Comparison of ENCODE assay signal across 1 cellular context in genomic region chr1:160365325-160365724, GRCh38.
TF ChIP-seq lines count a peak whose summit lies in the region.

No MANE protein-coding gene starts in this region.

TF ChIP-seq in H1, 55 proteins besides CTCF, POLR2A, EP300 and RAD21 (continued from another document):
- no peak for TF ChIP-seq ZNF274 (IDR thresholded peaks at IDR 0.05; ENCODE audit: borderline replicate concordance, extremely low read depth, low read length)
- TF ChIP-seq SAP30 (IDR thresholded peaks at IDR 0.05; ENCODE audit: insufficient read depth, insufficient replicate concordance, low read length) = no peak
- no peak for TF ChIP-seq TAF7 (optimal IDR thresholded peaks at IDR 0.05; ENCODE audit: borderline replicate concordance, low read depth, low read length)
- no peak for TF ChIP-seq CTBP2 (IDR thresholded peaks at IDR 0.05; ENCODE audit: borderline replicate concordance, insufficient read depth, insufficient read length, low read length)
- TF ChIP-seq RBBP5 (IDR thresholded peaks at IDR 0.05; ENCODE audit: borderline replicate concordance, low read depth, low read length) = no peak
